6 cellular contexts compared by ENCODE assay signal in the genomic region with DNA sequence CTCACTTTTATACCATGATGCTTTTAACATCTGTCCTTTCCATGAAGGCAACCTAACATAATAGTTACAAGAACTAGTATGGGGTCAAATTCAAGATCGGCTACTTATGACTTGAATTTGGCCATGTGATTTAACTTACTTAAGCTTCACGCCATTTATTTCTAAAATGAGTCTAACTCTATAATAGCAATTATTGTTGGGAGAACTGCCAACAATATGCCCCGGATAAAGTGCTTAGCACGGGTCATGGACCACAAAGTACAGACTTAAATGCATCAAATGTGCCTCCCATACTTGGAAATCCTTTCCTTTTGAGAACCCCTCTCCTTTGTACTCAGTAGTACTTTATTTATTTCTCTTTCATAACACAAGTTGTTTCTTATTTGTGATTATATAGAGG.
"Had no signal": no experiment of that assay in that cellular context is flagged by ENCODE, and none has a peak within 500 bp of the region (broad histone marks: within the 10 kb centered on the region; RNA-seq: fewer than 3 reads in every experiment).

No MANE protein-coding gene starts in this region.

- H3K4me3 ChIP-seq: GM23248, HAP-1 had no signal

- DNase-seq: GM23248, GOT3, H7, HFFc6, KBM-7 had no signal
